29 cellular contexts compared by ENCODE assay signal in the genomic region with DNA sequence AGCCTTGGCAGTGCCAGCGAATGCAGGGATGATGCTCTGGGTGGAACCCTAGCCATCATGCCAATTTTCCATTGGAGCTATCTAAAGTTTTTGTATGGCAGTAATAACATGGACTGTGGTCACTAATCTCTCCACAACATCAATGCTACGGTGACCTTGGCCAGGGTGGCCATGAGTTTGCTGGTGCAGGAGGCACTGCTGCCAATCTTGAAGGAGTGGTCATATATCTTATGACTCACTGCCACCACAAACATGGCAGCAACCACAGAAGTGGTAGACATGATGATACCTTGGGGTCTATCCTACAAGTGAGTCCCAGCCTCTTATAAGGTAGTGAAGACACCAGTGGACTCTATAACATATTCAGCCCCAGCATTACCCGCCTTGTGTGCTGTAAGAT.
"Had no signal": no experiment of that assay in that cellular context is flagged by ENCODE, and none has a peak within 500 bp of the region (broad histone marks: within the 10 kb centered on the region; RNA-seq: fewer than 3 reads in every experiment).

No MANE protein-coding gene starts in this region.

- DNase-seq: activated B cell treated with CpG ODN at 0.5 μM for 24 hours; activated CD4-positive, alpha-beta memory T cell treated with anti-CD3 and anti-CD28 coated beads for 36 hours; activated CD4-positive, alpha-beta T cell treated with anti-CD3 and anti-CD28 coated beads, Interleukin-2, amount 10 ng/mL, durations not matched to agents 24 days and 14 days; activated CD8-positive, alpha-beta memory T cell treated with anti-CD3 and anti-CD28 coated beads, Interleukin-2, amount 10 ng/mL, durations not matched to agents 7 days and 5 days; activated CD8-positive, alpha-beta memory T cell treated with anti-CD3 and anti-CD28 coated beads, Interleukin-2, amount 50 U/mL, for 4 hours; activated CD8-positive, alpha-beta T cell treated with anti-CD3 and anti-CD28 coated beads, Interleukin-2, amount 10 ng/mL, durations not matched to agents 7 days and 5 days; activated effector memory CD4-positive, alpha-beta T cell treated with anti-CD3 and anti-CD28 coated beads, Interleukin-2, amount 50 U/mL, for 16 hours; activated naive CD4-positive, alpha-beta T cell treated with anti-CD3 and anti-CD28 coated beads for 36 hours; activated naive CD8-positive, alpha-beta T cell treated with anti-CD3 and anti-CD28 coated beads for 36 hours; activated naive CD8-positive, alpha-beta T cell treated with anti-CD3 and anti-CD28 coated beads, Interleukin-2, amount 50 U/mL, for 24 hours; activated T-cell treated with anti-CD3 and anti-CD28 coated beads, Interleukin-2, amount 50 U/mL, for 1 hour; activated T-cell treated with anti-CD3 and anti-CD28 coated beads, Interleukin-2, amount 50 U/mL, for 48 hours; adrenal gland; amygdala; aorta; body of pancreas; caudate nucleus; cortex of kidney; dermis blood vessel endothelial cell; effector CD4-positive, alpha-beta T cell; effector memory CD8-positive, alpha-beta T cell; erythroblast; foreskin keratinocyte; gastrocnemius medialis; glutamatergic neuron; heart left ventricle; T-helper 9 cell; WERI-Rb-1 had no signal

- ATAC-seq: activated CD4-positive, CD25-positive, alpha-beta regulatory T cell treated with anti-CD3 and anti-CD28 coated beads, Interleukin-2, amount 50 U/mL, for 24 hours; activated CD8-positive, alpha-beta memory T cell treated with anti-CD3 and anti-CD28 coated beads, Interleukin-2, amount 10 ng/mL, durations not matched to agents 7 days and 5 days; activated CD8-positive, alpha-beta T cell treated with anti-CD3 and anti-CD28 coated beads, Interleukin-2, amount 10 ng/mL, durations not matched to agents 7 days and 5 days; activated naive CD8-positive, alpha-beta T cell treated with anti-CD3 and anti-CD28 coated beads, Interleukin-2, amount 50 U/mL, for 24 hours; body of pancreas; effector memory CD8-positive, alpha-beta T cell; foreskin keratinocyte; gastrocnemius medialis; heart left ventricle had no signal
